ENCODE assay signal across 33 cellular contexts in genomic region chr2:240642061-240642805, GRCh38. TPM values are rescaled to one million over a fixed set of nuclear protein-coding genes. Genes with fewer than 3 reads are reported as not detected.
DNase-seq lines count a peak whose midpoint lies in the region; ATAC-seq and TF ChIP-seq lines count a peak whose summit lies in the region.
"Had no signal": no experiment of that assay in that cellular context is flagged by ENCODE, and none has a peak within 500 bp of the region (broad histone marks: within the 10 kb centered on the region; RNA-seq: fewer than 3 reads in every experiment).

No MANE protein-coding gene starts in this region.

- no peaks in the 10 kb centered on the region for H3K36me3 Mint-ChIP-seq in osteocyte (ENCODE audit: unreplicated experiment)
- no peaks in the 10 kb centered on the region for H3K36me3 Mint-ChIP-seq in activated naive CD8-positive, alpha-beta T cell treated with anti-CD3 and anti-CD28 coated beads for 36 hours
- H3K36me3 Mint-ChIP-seq: CD14-positive monocyte, IgD-negative memory B cell, neural progenitor cell, type B pancreatic cell had no signal

- peaks cover 10% of the 10 kb centered on the region for H3K27me3 Mint-ChIP-seq in osteocyte (ENCODE audit: unreplicated experiment)
- H3K27me3 Mint-ChIP-seq in activated naive CD8-positive, alpha-beta T cell treated with anti-CD3 and anti-CD28 coated beads for 36 hours = peaks cover 3% of the 10 kb centered on the region
- H3K27me3 Mint-ChIP-seq: activated T-cell treated with anti-CD3 and anti-CD28 coated beads, Interleukin-2, amount 50 U/mL, for 24 hours had no signal

- H3K4me1 Mint-ChIP-seq in osteocyte (ENCODE audit: unreplicated experiment) = no peaks in the 10 kb centered on the region
- H3K4me1 Mint-ChIP-seq in activated naive CD8-positive, alpha-beta T cell treated with anti-CD3 and anti-CD28 coated beads for 36 hours = peaks cover 2% of the 10 kb centered on the region
- H3K4me1 Mint-ChIP-seq: GM23338 had no signal

- H3K4me3 Mint-ChIP-seq in osteocyte (ENCODE audit: unreplicated experiment) = no peak overlapping the region
- H3K4me3 Mint-ChIP-seq in activated naive CD8-positive, alpha-beta T cell treated with anti-CD3 and anti-CD28 coated beads for 36 hours = no peak overlapping the region
- H3K4me3 Mint-ChIP-seq: activated T-cell treated with anti-CD3 and anti-CD28 coated beads, Interleukin-2, amount 50 U/mL, for 24 hours; CD14-positive monocyte; central memory CD8-positive, alpha-beta T cell; GM23338; HFFc6; IgD-negative memory B cell; neural progenitor cell; T-helper 2 cell treated with Interferon-gamma antibody and Interleukin-4, amounts not matched to agents 5 μg/mL and 100 μg/mL, for 36 hours; type B pancreatic cell had no signal

- no peaks in the 10 kb centered on the region for H3K9me3 Mint-ChIP-seq in osteocyte (ENCODE audit: unreplicated experiment)
- no peaks in the 10 kb centered on the region for H3K9me3 Mint-ChIP-seq in activated naive CD8-positive, alpha-beta T cell treated with anti-CD3 and anti-CD28 coated beads for 36 hours
- H3K9me3 Mint-ChIP-seq: activated T-cell treated with anti-CD3 and anti-CD28 coated beads, Interleukin-2, amount 50 U/mL, for 24 hours; central memory CD8-positive, alpha-beta T cell; HFFc6; T-helper 2 cell treated with Interferon-gamma antibody and Interleukin-4, amounts not matched to agents 5 μg/mL and 100 μg/mL, for 36 hours; type B pancreatic cell had no signal

- no peak overlapping the region for H3K27ac Mint-ChIP-seq in osteocyte (ENCODE audit: unreplicated experiment)
- no peak overlapping the region for H3K27ac Mint-ChIP-seq in activated naive CD8-positive, alpha-beta T cell treated with anti-CD3 and anti-CD28 coated beads for 36 hours
- H3K27ac Mint-ChIP-seq: activated T-cell treated with anti-CD3 and anti-CD28 coated beads, Interleukin-2, amount 50 U/mL, for 24 hours; GM23338; HFFc6; IgD-negative memory B cell; neural progenitor cell; T-helper 2 cell treated with Interferon-gamma antibody and Interleukin-4, amounts not matched to agents 5 μg/mL and 100 μg/mL, for 36 hours; type B pancreatic cell had no signal

- TF ChIP-seq CTCF in osteocyte (IDR thresholded peaks at IDR 0.05) = no peak

- no peak for ATAC-seq in HG03175 (IDR thresholded peaks at IDR 0.05; ENCODE audit: unreplicated experiment)
- ATAC-seq: gastroesophageal sphincter, GM23338 had no signal

- DNase-seq in AG08396 (ENCODE audit: low spot score) = peak; percentile 11
- peak; percentile 32 for DNase-seq in D341Med (ENCODE audit: low spot score)
- DNase-seq in iPS-NIHi11 (ENCODE audit: low spot score) = peak; percentile 43
- DNase-seq in osteocyte (ENCODE audit: extremely low spot score, unreplicated experiment) = peak; percentile 80
- DNase-seq in activated naive CD8-positive, alpha-beta T cell treated with anti-CD3 and anti-CD28 coated beads for 36 hours = no peak
- DNase-seq in NCI-H2171 (lab: John Stamatoyannopoulos, UW) = no peak
- DNase-seq: activated CD4-positive, alpha-beta T cell treated with anti-CD3 and anti-CD28 coated beads for 1 hour; activated gamma-delta T cell treated with Interleukin-2 at 50 U/mL for 16 hours; activated T-cell treated with anti-CD3 and anti-CD28 coated beads, Interleukin-2, amount 50 U/mL, for 24 hours; Caco-2; DMS79 treated with DMSO at 0.1 percent for 48 hours; GDM1; HFFc6; mesendoderm; MV-4-11; NCI-H1436; NCI-H2081; NCI-H2227 treated with DMSO at 0.1 percent for 48 hours; NCI-H526 treated with DMSO at 0.1 percent for 48 hours; SHP77 treated with DMSO at 0.1 percent for 48 hours; stimulated activated CD4-positive, alpha-beta T cell treated with anti-CD3 and anti-CD28 coated beads, Interleukin-4, amount 100 ng/mL, for 24 hours had no signal

RNA-seq across cellular contexts. Expression of gene GPR35, which starts 17.0 kb away (rescaled TPM):
- total RNA-seq in osteocyte = 2.5 and 3.6 TPM in 2 replicates
- 1 to 10 TPM; 7.6 to 7.8 TPM for total RNA-seq in activated naive CD8-positive, alpha-beta T cell treated with anti-CD3 and anti-CD28 coated beads for 36 hours
- total RNA-seq: GM23338 had no signal

RNA-seq across cellular contexts. Expression of gene AQP12B, which starts 40.5 kb away (rescaled TPM):
- not detected in 2 replicates for total RNA-seq in osteocyte
- not detected for total RNA-seq in activated naive CD8-positive, alpha-beta T cell treated with anti-CD3 and anti-CD28 coated beads for 36 hours
- total RNA-seq: Caco-2, dorsolateral prefrontal cortex, gastroesophageal sphincter, GM23338, hepatocyte, HFFc6, prostate gland had no signal

RNA-seq across cellular contexts. Expression of gene AQP12A, which starts 49.4 kb away (rescaled TPM):
- total RNA-seq in osteocyte = not detected in 2 replicates
- not detected for total RNA-seq in activated naive CD8-positive, alpha-beta T cell treated with anti-CD3 and anti-CD28 coated beads for 36 hours
- total RNA-seq: Caco-2, dorsolateral prefrontal cortex, gastroesophageal sphincter, GM23338, hepatocyte, HFFc6, prostate gland had no signal

RNA-seq across cellular contexts. Expression of gene CAPN10, which starts 55.7 kb away (rescaled TPM):
- 37.7 and 40.3 TPM in 2 replicates for total RNA-seq in osteocyte
- total RNA-seq in activated naive CD8-positive, alpha-beta T cell treated with anti-CD3 and anti-CD28 coated beads for 36 hours = 10 to 100 TPM; 30.1 to 32.3 TPM

Comparison
In these comparisons a context has a peak if more than half of its experiments do, and no peak if none do; other contexts are left out.
1. DNase-seq: peak in AG08396 (single experiment), D341Med (single experiment), iPS-NIHi11 (single experiment) and osteocyte (single experiment); none in activated naive CD8-positive, alpha-beta T cell treated with anti-CD3 and anti-CD28 coated beads for 36 hours (single experiment) and NCI-H2171 (single experiment).